Comparison of ENCODE assay signal across 13 cellular contexts in the genomic region with DNA sequence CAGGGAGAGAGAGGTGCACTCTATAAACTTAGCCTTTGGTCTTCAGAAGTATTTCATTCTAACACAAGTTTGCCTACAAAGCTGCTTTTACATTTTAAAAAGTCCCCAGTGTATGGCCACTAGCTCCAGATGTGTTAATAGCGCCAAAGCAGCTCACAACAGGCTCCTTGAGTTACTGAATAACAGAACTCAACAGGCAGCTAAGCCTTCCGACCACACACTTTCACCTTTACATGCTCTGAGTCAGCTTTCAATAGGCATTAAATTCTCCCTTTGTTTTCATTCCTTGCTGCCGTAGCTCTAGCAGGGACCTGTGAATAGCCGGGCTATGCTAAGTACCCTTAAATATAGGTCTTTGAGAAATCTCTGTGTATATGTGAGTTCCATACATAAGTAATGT.
DNase-seq lines count a peak whose midpoint lies in the region; ATAC-seq and TF ChIP-seq lines count a peak whose summit lies in the region.
"Had no signal": no experiment of that assay in that cellular context is flagged by ENCODE, and none has a peak within 500 bp of the region (broad histone marks: within the 10 kb centered on the region; RNA-seq: fewer than 3 reads in every experiment).

No MANE protein-coding gene starts in this region.

- H3K9me3 ChIP-seq in lower lobe of right lung, result no peaks in the 10 kb centered on the region

- ATAC-seq in HG03066 (IDR thresholded peaks at IDR 0.05; ENCODE audit: low read depth, unreplicated experiment) (peak; percentile 56), lower lobe of right lung (peak; percentile 76 to 93)
- ATAC-seq: activated CD8-positive, alpha-beta T cell treated with anti-CD3 and anti-CD28 coated beads, Interleukin-2, amount 10 ng/mL, durations not matched to agents 7 days and 5 days; naive thymus-derived CD4-positive, alpha-beta T cell had no signal

- no peaks in the 10 kb centered on the region for H3K4me1 ChIP-seq in lower lobe of right lung

- DNase-seq in Daoy (ENCODE audit: low read depth), result peak; percentile 27
- peak; percentile 35 for DNase-seq in astrocyte of the spinal cord (ENCODE audit: low read depth, low spot score)
- DNase-seq in lower lobe of right lung, result no peak
- no peak for DNase-seq in OCI-M2 (lab: John Stamatoyannopoulos, UW; ENCODE audit: unreplicated experiment)
- DNase-seq in stimulated activated CD4-positive, alpha-beta T cell treated with anti-CD3 and anti-CD28 coated beads, Interleukin-2, amount 100 ng/mL, for 24 hours, result no peak
- no peak for DNase-seq in mesenteric fat pad (ENCODE audit: low spot score)
- no peak for DNase-seq in NCI-H446 treated with DMSO at 0.1 percent for 48 hours (lab: John Stamatoyannopoulos, UW)
- DNase-seq: activated CD8-positive, alpha-beta T cell treated with anti-CD3 and anti-CD28 coated beads, Interleukin-2, amount 10 ng/mL, durations not matched to agents 7 days and 5 days; dorsolateral prefrontal cortex; MV-4-11; naive thymus-derived CD4-positive, alpha-beta T cell; stimulated activated CD4-positive, alpha-beta T cell treated with anti-CD3 and anti-CD28 coated beads, Interleukin-12 subunit alpha, Interleukin-12 subunit beta, amount 100 ng/mL, for 4 hours had no signal

- H3K27me3 ChIP-seq in lower lobe of right lung (ENCODE audit: low read depth), result no peaks in the 10 kb centered on the region

- TF ChIP-seq CTCF in astrocyte of the spinal cord (IDR thresholded peaks at IDR 0.05; ENCODE audit: low read depth, low read length) (no peak), lower lobe of right lung (IDR thresholded peaks at IDR 0.05) (no peak)

- H3K36me3 ChIP-seq in lower lobe of right lung, result no peaks in the 10 kb centered on the region

- in situ Hi-C loops in astrocyte of the spinal cord (cut with HindIII; ENCODE audit: low sequenced_read_pairs), result no loop called here

- intact Hi-C loops in lower lobe of right lung (cut with DNase I), result no loop called here

- H3K4me3 ChIP-seq in astrocyte of the spinal cord (ENCODE audit: low read depth, low read length) (no peak overlapping the region), lower lobe of right lung (no peak overlapping the region)
- H3K4me3 ChIP-seq: dorsolateral prefrontal cortex had no signal

- no peak overlapping the region for H3K27ac ChIP-seq in lower lobe of right lung
- H3K27ac ChIP-seq: dorsolateral prefrontal cortex had no signal

Comparison
In these comparisons a context has a peak if more than half of its experiments do, and no peak if none do; other contexts are left out.
1. DNase-seq: peak in Daoy (single experiment) and astrocyte of the spinal cord (single experiment); none in lower lobe of right lung (single experiment), OCI-M2 (single experiment), stimulated activated CD4-positive, alpha-beta T cell treated with anti-CD3 and anti-CD28 coated beads, Interleukin-2, amount 100 ng/mL, for 24 hours (0 of 2), mesenteric fat pad (single experiment) and NCI-H446 treated with DMSO at 0.1 percent for 48 hours (single experiment).